ENCODE assay signal across 24 cellular contexts in genomic region chr3:111517801-111518200, GRCh38. TPM values are rescaled to one million over a fixed set of nuclear protein-coding genes. Genes with fewer than 3 reads are reported as not detected.
DNase-seq lines count a peak whose midpoint lies in the region; ATAC-seq and TF ChIP-seq lines count a peak whose summit lies in the region.
"Had no signal": no experiment of that assay in that cellular context is flagged by ENCODE, and none has a peak within 500 bp of the region (broad histone marks: within the 10 kb centered on the region; RNA-seq: fewer than 3 reads in every experiment).

No MANE protein-coding gene starts in this region.

- ATAC-seq in esophagus mucosa = peak; percentile 57
- ATAC-seq: activated CD8-positive, alpha-beta memory T cell treated with anti-CD3 and anti-CD28 coated beads, Interleukin-2, amount 10 ng/mL, durations not matched to agents 7 days and 5 days; activated T-cell treated with anti-CD3 and anti-CD28 coated beads, Interleukin-2, amount 50 U/mL, for 4 hours; gastroesophageal sphincter had no signal

- no peak for TF ChIP-seq CTCF in retinal pigment epithelial cell (conservative IDR thresholded peaks at IDR 0.05; ENCODE audit: low read depth, low read length)

- POLR2A ChIA-PET in activated CD4-positive, alpha-beta memory T cell treated with anti-CD3 and anti-CD28 coated beads, Interleukin-2, amount 10 ng/mL, durations not matched to agents 7 days and 5 days (lab: Charles Lee) = no interaction called here

- H3K27ac Mint-ChIP-seq in activated CD4-positive, alpha-beta memory T cell treated with anti-CD3 and anti-CD28 coated beads, Interleukin-2, amount 10 ng/mL, durations not matched to agents 7 days and 5 days = no peak overlapping the region
- H3K27ac Mint-ChIP-seq: activated CD8-positive, alpha-beta memory T cell treated with anti-CD3 and anti-CD28 coated beads, Interleukin-2, amount 10 ng/mL, durations not matched to agents 7 days and 5 days; B cell; stimulated activated naive CD8-positive, alpha-beta T cell treated with anti-CD3 and anti-CD28 coated beads, Interleukin-15, Interleukin-2, amounts not matched to agents 100 ng/mL and 50 ng/mL, for 24 hours had no signal

- no peak overlapping the region for H3K4me3 Mint-ChIP-seq in activated CD4-positive, alpha-beta memory T cell treated with anti-CD3 and anti-CD28 coated beads, Interleukin-2, amount 10 ng/mL, durations not matched to agents 7 days and 5 days
- H3K4me3 Mint-ChIP-seq: activated CD8-positive, alpha-beta memory T cell treated with anti-CD3 and anti-CD28 coated beads, Interleukin-2, amount 10 ng/mL, durations not matched to agents 7 days and 5 days; activated T-cell treated with anti-CD3 and anti-CD28 coated beads, Interleukin-2, amount 50 U/mL, for 4 hours; B cell; nephron; stimulated activated naive CD8-positive, alpha-beta T cell treated with anti-CD3 and anti-CD28 coated beads, Interleukin-15, Interleukin-2, amounts not matched to agents 100 ng/mL and 50 ng/mL, for 24 hours had no signal

- no peaks in the 10 kb centered on the region for H3K9me3 Mint-ChIP-seq in activated CD4-positive, alpha-beta memory T cell treated with anti-CD3 and anti-CD28 coated beads, Interleukin-2, amount 10 ng/mL, durations not matched to agents 7 days and 5 days
- H3K9me3 Mint-ChIP-seq: activated T-cell treated with anti-CD3 and anti-CD28 coated beads, Interleukin-2, amount 50 U/mL, for 4 hours; stimulated activated naive CD8-positive, alpha-beta T cell treated with anti-CD3 and anti-CD28 coated beads, Interleukin-15, Interleukin-2, amounts not matched to agents 100 ng/mL and 50 ng/mL, for 24 hours had no signal

- peak; percentile 14 for DNase-seq in EH (ENCODE audit: low read depth)
- peak; percentile 91 for DNase-seq in RPMI7951 (ENCODE audit: low read depth)
- DNase-seq in retinal pigment epithelial cell (ENCODE audit: low read depth) = peak; percentile 40
- no peak for DNase-seq in middle frontal gyrus (ENCODE audit: extremely low spot score, low spot score)
- no peak for DNase-seq in activated CD4-positive, alpha-beta memory T cell treated with anti-CD3 and anti-CD28 coated beads, Interleukin-2, amount 10 ng/mL, durations not matched to agents 7 days and 5 days
- no peak for DNase-seq in NCI-H1417 (lab: John Stamatoyannopoulos, UW)
- DNase-seq: ACHN; activated CD8-positive, alpha-beta memory T cell treated with anti-CD3 and anti-CD28 coated beads, Interleukin-2, amount 10 ng/mL, durations not matched to agents 7 days and 5 days; activated T-cell treated with anti-CD3 and anti-CD28 coated beads, Interleukin-2, amount 50 U/mL, for 4 hours; NCI-H1694 treated with DMSO at 0.1 percent for 48 hours; NCI-H2171 treated with DMSO at 0.1 percent for 48 hours; NCI-H510A treated with DMSO at 0.1 percent for 48 hours; spleen; stimulated activated CD8-positive, alpha-beta memory T cell treated with anti-CD3 and anti-CD28 coated beads, Interleukin-4, amount 100 ng/mL, for 48 hours had no signal

- H3K27me3 Mint-ChIP-seq in activated CD4-positive, alpha-beta memory T cell treated with anti-CD3 and anti-CD28 coated beads, Interleukin-2, amount 10 ng/mL, durations not matched to agents 7 days and 5 days = no peaks in the 10 kb centered on the region
- H3K27me3 Mint-ChIP-seq: activated CD8-positive, alpha-beta memory T cell treated with anti-CD3 and anti-CD28 coated beads, Interleukin-2, amount 10 ng/mL, durations not matched to agents 7 days and 5 days; B cell; stimulated activated naive CD8-positive, alpha-beta T cell treated with anti-CD3 and anti-CD28 coated beads, Interleukin-15, Interleukin-2, amounts not matched to agents 100 ng/mL and 50 ng/mL, for 24 hours had no signal

- no peaks in the 10 kb centered on the region for H3K4me1 Mint-ChIP-seq in activated CD4-positive, alpha-beta memory T cell treated with anti-CD3 and anti-CD28 coated beads, Interleukin-2, amount 10 ng/mL, durations not matched to agents 7 days and 5 days
- H3K4me1 Mint-ChIP-seq: activated CD8-positive, alpha-beta memory T cell treated with anti-CD3 and anti-CD28 coated beads, Interleukin-2, amount 10 ng/mL, durations not matched to agents 7 days and 5 days had no signal

- CTCF ChIA-PET in activated CD4-positive, alpha-beta memory T cell treated with anti-CD3 and anti-CD28 coated beads, Interleukin-2, amount 10 ng/mL, durations not matched to agents 7 days and 5 days (lab: Charles Lee) = interaction anchor here (0.6 kb wide), 1 partner anchor 100 kb away, joined by 7 read pairs; no protein-coding TSS in a partner anchor

- no peaks in the 10 kb centered on the region for H3K36me3 Mint-ChIP-seq in activated CD4-positive, alpha-beta memory T cell treated with anti-CD3 and anti-CD28 coated beads, Interleukin-2, amount 10 ng/mL, durations not matched to agents 7 days and 5 days (ENCODE audit: low read depth)

- H3K4me3 ChIP-seq in retinal pigment epithelial cell (ENCODE audit: low read length) = no peak overlapping the region
- H3K4me3 ChIP-seq: gastroesophageal sphincter, lung, SK-N-MC, spleen, thoracic aorta had no signal

RNA-seq across cellular contexts. Expression of gene CD96, which starts 24.2 kb away (rescaled TPM):
- total RNA-seq in RPMI7951 (2014; rRNA removed; shearing (Covaris generic)) = 2.2 and 4.2 TPM in 2 replicates
- total RNA-seq in esophagus mucosa = 1.0 TPM
- 100 to 1,000 TPM; 323 to 338 TPM for total RNA-seq in activated CD4-positive, alpha-beta memory T cell treated with anti-CD3 and anti-CD28 coated beads, Interleukin-2, amount 10 ng/mL, durations not matched to agents 7 days and 5 days
- total RNA-seq: endothelial cell of umbilical vein, osteocyte had no signal

Comparison
In these comparisons a context has a peak if more than half of its experiments do, and no peak if none do; other contexts are left out.
1. DNase-seq: peak in EH (single experiment), RPMI7951 (single experiment) and retinal pigment epithelial cell (single experiment); none in middle frontal gyrus (single experiment), activated CD4-positive, alpha-beta memory T cell treated with anti-CD3 and anti-CD28 coated beads, Interleukin-2, amount 10 ng/mL, durations not matched to agents 7 days and 5 days (single experiment) and NCI-H1417 (0 of 3).
2. RNA of gene CD96, which starts 24.2 kb away (total RNA-seq): 323 to 338 TPM in activated CD4-positive, alpha-beta memory T cell treated with anti-CD3 and anti-CD28 coated beads, Interleukin-2, amount 10 ng/mL, durations not matched to agents 7 days and 5 days; 2.2 to 4.2 TPM in RPMI7951 and 1.0 TPM in esophagus mucosa (single experiment); every median in the first group is over 10 times any median in the second.